In genomic region chr2:209619782-209620181, GRCh38 we compare ENCODE assay signal across 9 cellular contexts.
DNase-seq lines count a peak whose midpoint lies in the region; ATAC-seq lines count a peak whose summit lies in the region.
"Had no signal": no experiment of that assay in that cellular context is flagged by ENCODE, and none has a peak within 500 bp of the region (broad histone marks: within the 10 kb centered on the region; RNA-seq: fewer than 3 reads in every experiment).

No MANE protein-coding gene starts in this region.

- DNase-seq in SIG-M5 treated with dmso at 0.1 percent for 504 hours (lab: John Stamatoyannopoulos, UW; ENCODE audit: unreplicated experiment) = peak; percentile 94
- peak; percentile 43 for DNase-seq in pons (ENCODE audit: low spot score)
- DNase-seq in NCI-H446 (lab: John Stamatoyannopoulos, UW) = no peak
- DNase-seq in NCI-H748 treated with DMSO at 0.1 percent for 48 hours (lab: John Stamatoyannopoulos, UW) = no peak
- DNase-seq in central memory CD4-positive, alpha-beta T cell = no peak
- no peak for DNase-seq in middle frontal gyrus (ENCODE audit: extremely low spot score, low spot score)
- DNase-seq: T1000 had no signal

- ATAC-seq in GM19463 (IDR thresholded peaks at IDR 0.05; ENCODE audit: unreplicated experiment) (peak; percentile 61), HG03342 (IDR thresholded peaks at IDR 0.05; ENCODE audit: unreplicated experiment) (peak; percentile 92)

Comparison
In these comparisons a context has a peak if more than half of its experiments do, and no peak if none do; other contexts are left out.
1. DNase-seq: peak in SIG-M5 treated with dmso at 0.1 percent for 504 hours (single experiment) and pons (single experiment); none in NCI-H446 (0 of 2), NCI-H748 treated with DMSO at 0.1 percent for 48 hours (single experiment), central memory CD4-positive, alpha-beta T cell (single experiment) and middle frontal gyrus (single experiment).